In genomic region chr7:150407588-150408392, GRCh38 we compare ENCODE assay signal across 14 cellular contexts. TPM values are rescaled to one million over a fixed set of nuclear protein-coding genes. Genes with fewer than 3 reads are reported as not detected.
DNase-seq lines count a peak whose midpoint lies in the region; ATAC-seq and TF ChIP-seq lines count a peak whose summit lies in the region.
"Had no signal": no experiment of that assay in that cellular context is flagged by ENCODE, and none has a peak within 500 bp of the region (broad histone marks: within the 10 kb centered on the region; RNA-seq: fewer than 3 reads in every experiment).

No MANE protein-coding gene starts in this region.

- no peak for DNase-seq in CD4-positive, alpha-beta T cell
- no peak for DNase-seq in esophagus muscularis mucosa (ENCODE audit: extremely low spot score)
- DNase-seq in spleen, result peak; percentile 82
- no peak for DNase-seq in NCI-H2227 (lab: John Stamatoyannopoulos, UW; ENCODE audit: unreplicated experiment)
- no peak for DNase-seq in NCI-H1417 treated with DMSO at 0.1 percent for 48 hours (lab: John Stamatoyannopoulos, UW)
- DNase-seq: HCEC 1CT, NCI-H446 had no signal

- no peaks in the 10 kb centered on the region for H3K9me2 ChIP-seq in OCI-LY1 (ENCODE audit: low read depth, low read length)

- TF ChIP-seq POLR2A in esophagus muscularis mucosa (IDR thresholded peaks at IDR 0.05; ENCODE audit: low read depth) (no peak), spleen (IDR thresholded peaks at IDR 0.05) (no peak)

- H3K27me3 Mint-ChIP-seq in CD4-positive, alpha-beta T cell, result no peaks in the 10 kb centered on the region
- H3K27me3 Mint-ChIP-seq: activated naive CD4-positive, alpha-beta T cell treated with anti-CD3 and anti-CD28 coated beads, Interleukin-2, amount 50 U/mL, for 24 hours had no signal

- no peaks in the 10 kb centered on the region for H3K79me2 ChIP-seq in OCI-LY1 (ENCODE audit: insufficient read depth, low read length)

- 94% methylated on average over 80 of the region's 91 CpGs for WGBS in esophagus muscularis mucosa
- 86 to 96% (median 91%) methylated on average over 62 to 91 of the region's 91 CpGs for WGBS in spleen, 5 donors

- CTCF ChIA-PET in CD4-positive, alpha-beta T cell (lab: Charles Lee), result interaction anchor here (0.6 to 4.4 kb wide), 2 partner anchors 19 to 51 kb away, joined by 3 to 30 read pairs; no protein-coding TSS in a partner anchor

- H3K36me3 Mint-ChIP-seq in CD4-positive, alpha-beta T cell (ENCODE audit: low read depth), result peaks cover 51% of the 10 kb centered on the region

- no peak for TF ChIP-seq EP300 in esophagus muscularis mucosa (IDR thresholded peaks at IDR 0.05)

- no peak for ATAC-seq in CD4-positive, alpha-beta T cell (ENCODE audit: poor library complexity)
- ATAC-seq in HG03342 (IDR thresholded peaks at IDR 0.05; ENCODE audit: unreplicated experiment) (no peak), GM19467 (IDR thresholded peaks at IDR 0.05; ENCODE audit: unreplicated experiment) (no peak)

- H3K9me3 Mint-ChIP-seq in CD4-positive, alpha-beta T cell, result no peaks in the 10 kb centered on the region
- H3K9me3 Mint-ChIP-seq: activated naive CD4-positive, alpha-beta T cell treated with anti-CD3 and anti-CD28 coated beads, Interleukin-2, amount 50 U/mL, for 24 hours had no signal

- peaks cover 45% of the 10 kb centered on the region for H3K4me1 ChIP-seq in OCI-LY1 (ENCODE audit: insufficient read depth, low read length, severe bottlenecking)
- peaks cover 20 to 45% (median 34%) of the 10 kb centered on the region in 4 donors for H3K4me1 ChIP-seq in esophagus muscularis mucosa
- H3K4me1 ChIP-seq in spleen, result peaks cover 22 to 66% (median 37%) of the 10 kb centered on the region in 6 donors

- H3K4me3 Mint-ChIP-seq in CD4-positive, alpha-beta T cell, result no peak overlapping the region

- H3K36me3 ChIP-seq in OCI-LY1 (ENCODE audit: insufficient read depth, low read length) (peaks cover 6% of the 10 kb centered on the region), esophagus muscularis mucosa (peaks cover 0 to 38% (median 15%) of the 10 kb centered on the region in 4 donors), spleen (peaks cover 0 to 47% (median 18%) of the 10 kb centered on the region in 6 donors)
- H3K36me3 ChIP-seq: prostate gland had no signal

- H3K4me3 ChIP-seq in OCI-LY1 (ENCODE audit: low read depth, low read length, poor library complexity, severe bottlenecking) (peak overlapping the region; percentile 65), esophagus muscularis mucosa (no peak overlapping the region), spleen (peak overlapping the region in 1 of 8 donors; percentile 87)
- H3K4me3 ChIP-seq: prostate gland, SK-N-MC had no signal

- H3K27ac ChIP-seq in CD4-positive, alpha-beta T cell (ENCODE audit: low read depth, low read length), result peak overlapping the region; percentile 88
- H3K27ac ChIP-seq in OCI-LY1 (ENCODE audit: low read depth, low read length, poor library complexity, severe bottlenecking) (peak overlapping the region; percentile 90), esophagus muscularis mucosa (replicated peaks in 1 of 4) (peak overlapping the region; percentile 93 to 98 (median 96)), spleen (peak overlapping the region; percentile 94 to 98 (median 96))

- intact Hi-C loops in CD4-positive, alpha-beta T cell (cut with DNase I, micrococcal nuclease), result no loop called here
- intact Hi-C loops in esophagus muscularis mucosa (cut with DNase I), result loop anchor here (5.0 kb wide), 1 partner anchor 40 kb away; the partner anchor contains the start of gene REPIN1
- intact Hi-C loops in spleen (cut with DNase I; ENCODE audit: low total_unique reads), result no loop called here

- POLR2A ChIA-PET in CD4-positive, alpha-beta T cell (lab: Charles Lee), result interaction anchor here (1.0 to 6.0 kb wide), 4 partner anchors 30 to 84 kb away, joined by 5 to 76 read pairs (median 11); partner anchors contain the start of genes ACTR3C, LRRC61 and REPIN1

- no peaks in the 10 kb centered on the region for H3K9me3 ChIP-seq in CD4-positive, alpha-beta T cell (ENCODE audit: control insufficient read depth, low read length)
- H3K9me3 ChIP-seq in OCI-LY1 (ENCODE audit: low read length) (no peaks in the 10 kb centered on the region), esophagus muscularis mucosa (no peaks in the 10 kb centered on the region), spleen (no peaks in the 10 kb centered on the region)
- H3K9me3 ChIP-seq: prostate gland had no signal

- H2AFZ ChIP-seq in OCI-LY1 (ENCODE audit: low read length), result no peak overlapping the region

- H4K20me1 ChIP-seq in OCI-LY1 (ENCODE audit: insufficient read depth, low read length), result no peaks in the 10 kb centered on the region

- H3K4me1 Mint-ChIP-seq in CD4-positive, alpha-beta T cell (ENCODE audit: low read depth), result peaks cover 32% of the 10 kb centered on the region

- no peaks in the 10 kb centered on the region for H3K27me3 ChIP-seq in CD4-positive, alpha-beta T cell (ENCODE audit: control insufficient read depth, insufficient read depth, low read length)
- no peaks in the 10 kb centered on the region for H3K27me3 ChIP-seq in OCI-LY1 (ENCODE audit: insufficient read depth, low read length)
- H3K27me3 ChIP-seq in esophagus muscularis mucosa, result no peaks in the 10 kb centered on the region
- no peaks in the 10 kb centered on the region for H3K27me3 ChIP-seq in spleen (replicated peaks in 1 of 7)

- no peak overlapping the region for H3K27ac Mint-ChIP-seq in CD4-positive, alpha-beta T cell

- H3F3A ChIP-seq in OCI-LY1 (ENCODE audit: insufficient read depth, low read length), result no peaks in the 10 kb centered on the region

- TF ChIP-seq CTCF in CD4-positive, alpha-beta T cell (IDR thresholded peaks at IDR 0.05), result no peak
- TF ChIP-seq CTCF in OCI-LY1 (IDR thresholded peaks at IDR 0.05; ENCODE audit: low read length), result no peak
- no peak for TF ChIP-seq CTCF in esophagus muscularis mucosa (IDR thresholded peaks at IDR 0.05)
- TF ChIP-seq CTCF in spleen (IDR thresholded peaks at IDR 0.05 in 8 of 11, conservative IDR thresholded peaks at IDR 0.05 in 3 of 11), result no peak

- no peak overlapping the region; the same call in 1 of the 2 replicates for H3K9ac ChIP-seq in OCI-LY1 (ENCODE audit: low read length)

- H3K4me2 ChIP-seq in OCI-LY1 (ENCODE audit: low read length), result peak overlapping the region; percentile 81; the same call in 1 of the 2 replicates

RNA-seq across cellular contexts. Expression of gene ZNF775, which starts 28.7 kb away (rescaled TPM):
- total RNA-seq in CD4-positive, alpha-beta T cell, result under 1 TPM; 0.38 to 0.45 TPM
- total RNA-seq in esophagus muscularis mucosa (10 to 100 TPM in 3 of 4 donors, 1 to 10 TPM in 1; 6.6 to 19.8 (median 15.0) TPM), spleen (1 to 10 TPM; 2.2 to 5.7 (median 4.5) TPM)
- polyA plus RNA-seq in spleen, result 1 to 10 TPM; 2.0 to 2.9 (median 2.6) TPM

RNA-seq across cellular contexts. Expression of gene REPIN1, which starts 39.2 kb away (rescaled TPM):
- total RNA-seq in CD4-positive, alpha-beta T cell, result 10 to 100 TPM; 58.2 to 59.8 TPM
- 100 to 1,000 TPM in 2 of 4 donors, 10 to 100 TPM in 2; 66.8 to 143 (median 97.7) TPM for total RNA-seq in esophagus muscularis mucosa
- 100 to 1,000 TPM in 6 of 7 donors, 10 to 100 TPM in 1; 99.3 to 126 (median 114) TPM for total RNA-seq in spleen
- 10 to 100 TPM; 47.9 to 75.7 (median 55.0) TPM for polyA plus RNA-seq in spleen

RNA-seq across cellular contexts. Expression of gene GIMAP8, which starts 42.6 kb away (rescaled TPM):
- 1 to 10 TPM; 2.9 to 3.8 TPM for total RNA-seq in CD4-positive, alpha-beta T cell
- total RNA-seq in esophagus muscularis mucosa, result 10 to 100 TPM in 3 of 4 donors, 1 to 10 TPM in 1; 7.1 to 18.5 (median 15.4) TPM
- 10 to 100 TPM; 47.6 to 96.0 (median 65.3) TPM for total RNA-seq in spleen
- polyA plus RNA-seq in spleen, result 10 to 100 TPM; 10.9 to 27.3 (median 14.7) TPM
- total RNA-seq: M059J had no signal
